In the genomic region with DNA sequence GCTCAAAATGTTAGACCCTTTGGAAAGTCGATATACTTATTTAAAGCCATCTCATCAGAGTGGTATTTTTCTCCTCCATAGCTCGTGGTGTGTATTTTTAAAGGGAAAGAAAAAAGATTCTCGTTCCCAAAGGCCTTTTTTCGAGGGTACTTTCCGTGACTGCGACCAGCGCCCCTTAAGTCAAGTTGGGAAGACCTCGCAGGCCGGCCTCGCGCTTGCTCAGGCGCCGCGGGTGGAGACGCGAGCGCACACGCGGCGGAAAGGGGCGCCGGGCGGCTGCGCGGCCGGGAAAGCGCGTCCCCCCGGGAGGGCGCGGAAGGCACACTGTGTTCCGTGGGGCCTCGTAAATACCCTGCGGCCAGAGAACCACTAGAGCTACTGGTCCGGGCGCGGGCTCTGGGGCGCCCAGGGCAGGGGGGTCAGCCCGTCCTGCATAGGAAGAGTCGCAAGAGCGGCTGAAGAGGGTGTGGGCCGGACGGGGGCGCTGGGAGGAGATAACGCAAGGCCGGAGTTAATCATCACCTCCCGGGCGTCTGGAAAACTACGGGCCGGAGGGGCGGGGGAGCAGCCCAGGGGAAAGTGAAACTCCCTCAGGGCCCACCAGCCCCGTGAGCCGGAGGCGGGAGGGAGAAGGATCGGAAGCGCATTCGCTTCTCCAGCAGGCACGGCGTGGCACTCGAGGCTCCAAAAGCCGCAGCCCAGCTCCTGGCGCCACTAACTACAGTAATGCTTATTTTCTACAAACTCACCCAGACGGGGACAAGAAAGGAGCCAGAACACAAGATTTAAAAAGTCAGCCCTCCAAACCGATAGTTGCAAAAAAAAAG, we compare ENCODE assay signal across 8 cellular contexts. TPM values are rescaled to one million over a fixed set of nuclear protein-coding genes. Genes with fewer than 3 reads are reported as not detected.
DNase-seq lines count a peak whose midpoint lies in the region; ATAC-seq and TF ChIP-seq lines count a peak whose summit lies in the region.

No MANE protein-coding gene starts in this region.

- peak overlapping the region; percentile 85 for H3K4me3 ChIP-seq in AG09309 (ENCODE audit: control insufficient read depth, low read depth, low read length)

- H3K27ac ChIP-seq in cingulate gyrus (ENCODE audit: low read depth, low read length), result peak overlapping the region; percentile 98

- intact Hi-C loops in activated CD4-positive, alpha-beta T cell treated with anti-CD3 and anti-CD28 coated beads for 36 hours (cut with DNase I, micrococcal nuclease), result loop anchor here (1.0 to 10.0 kb wide), 15 partner anchors 41 to 1405 kb away; partner anchors contain the start of genes ELF1 (in 2 of the 2), AKAP11 (in 1 of the 2), COG6 (in 1 of the 2) and DGKH (in 1 of the 2)

- H3K27me3 Mint-ChIP-seq in activated CD4-positive, alpha-beta T cell treated with anti-CD3 and anti-CD28 coated beads for 36 hours, result no peaks in the 10 kb centered on the region

- no peaks in the 10 kb centered on the region for H3K9me3 Mint-ChIP-seq in activated CD4-positive, alpha-beta T cell treated with anti-CD3 and anti-CD28 coated beads for 36 hours (ENCODE audit: low read depth)

- TF ChIP-seq CTCF in AG09309 (IDR thresholded peaks at IDR 0.05; ENCODE audit: control insufficient read depth, insufficient read depth, low read depth, low read length, missing control alignments), result peak; percentile 36

- DNase-seq in AG09309 (ENCODE audit: low read depth) (peak; percentile 63), NCI-H446 treated with DMSO at 0.1 percent for 48 hours (lab: John Stamatoyannopoulos, UW) (peak; percentile 83), left kidney (ENCODE audit: low read depth, low spot score) (peak; percentile 97)
- DNase-seq in activated CD4-positive, alpha-beta T cell treated with anti-CD3 and anti-CD28 coated beads for 36 hours, result peak; percentile 89
- DNase-seq in stimulated activated CD4-positive, alpha-beta T cell treated with anti-CD3 and anti-CD28 coated beads, Interleukin-1b, Interleukin-23, amount 100 ng/mL, for 4 hours (ENCODE audit: low read depth in 2 of 2), result peak; percentile 64 to 72

- POLR2A ChIA-PET in activated CD4-positive, alpha-beta T cell treated with anti-CD3 and anti-CD28 coated beads for 36 hours (lab: Charles Lee), result interaction anchor here (0.5 to 1.2 kb wide), 8 partner anchors 10 to 1436 kb away, joined by 3 to 10 read pairs (median 4); partner anchors contain the start of gene ELF1

- H3K36me3 Mint-ChIP-seq in activated CD4-positive, alpha-beta T cell treated with anti-CD3 and anti-CD28 coated beads for 36 hours (ENCODE audit: low read depth), result peaks cover 21% of the 10 kb centered on the region

- CTCF ChIA-PET in activated CD4-positive, alpha-beta T cell treated with anti-CD3 and anti-CD28 coated beads for 36 hours (lab: Charles Lee), result interaction anchor here (0.5 to 2.7 kb wide), 16 partner anchors 10 to 1255 kb away, joined by 3 to 12 read pairs (median 4); partner anchors contain the start of gene ELF1

- H3K4me1 Mint-ChIP-seq in activated CD4-positive, alpha-beta T cell treated with anti-CD3 and anti-CD28 coated beads for 36 hours, result peaks cover 61% of the 10 kb centered on the region

- H3K27ac Mint-ChIP-seq in activated CD4-positive, alpha-beta T cell treated with anti-CD3 and anti-CD28 coated beads for 36 hours, result peak overlapping the region; percentile 100

- ATAC-seq in GM18873 (IDR thresholded peaks at IDR 0.05; ENCODE audit: low FRiP score, unreplicated experiment) (peak; percentile 38), HG03108 (IDR thresholded peaks at IDR 0.05; ENCODE audit: unreplicated experiment) (peak; percentile 40)
- ATAC-seq in activated CD4-positive, alpha-beta T cell treated with anti-CD3 and anti-CD28 coated beads for 36 hours, result peak; percentile 44

- H3K4me3 Mint-ChIP-seq in activated CD4-positive, alpha-beta T cell treated with anti-CD3 and anti-CD28 coated beads for 36 hours, result peak overlapping the region; percentile 98

RNA-seq across cellular contexts. Expression of gene WBP4, which starts 1.2 kb away (rescaled TPM):
- 10 to 100 TPM; 13.3 to 16.2 TPM for total RNA-seq in activated CD4-positive, alpha-beta T cell treated with anti-CD3 and anti-CD28 coated beads for 36 hours

RNA-seq across cellular contexts. Expression of gene ELF1, which starts 41.0 kb away (rescaled TPM):
- 10 to 100 TPM; 75.2 to 87.0 TPM for total RNA-seq in activated CD4-positive, alpha-beta T cell treated with anti-CD3 and anti-CD28 coated beads for 36 hours

Comparison
In these comparisons a context has a peak if more than half of its experiments do, and no peak if none do; other contexts are left out.
1. Peak in every context shown above with its lines: DNase-seq, ATAC-seq, H3K4me3 ChIP-seq and H3K27ac ChIP-seq.